Comparison of ENCODE assay signal across 23 cellular contexts in the genomic region with DNA sequence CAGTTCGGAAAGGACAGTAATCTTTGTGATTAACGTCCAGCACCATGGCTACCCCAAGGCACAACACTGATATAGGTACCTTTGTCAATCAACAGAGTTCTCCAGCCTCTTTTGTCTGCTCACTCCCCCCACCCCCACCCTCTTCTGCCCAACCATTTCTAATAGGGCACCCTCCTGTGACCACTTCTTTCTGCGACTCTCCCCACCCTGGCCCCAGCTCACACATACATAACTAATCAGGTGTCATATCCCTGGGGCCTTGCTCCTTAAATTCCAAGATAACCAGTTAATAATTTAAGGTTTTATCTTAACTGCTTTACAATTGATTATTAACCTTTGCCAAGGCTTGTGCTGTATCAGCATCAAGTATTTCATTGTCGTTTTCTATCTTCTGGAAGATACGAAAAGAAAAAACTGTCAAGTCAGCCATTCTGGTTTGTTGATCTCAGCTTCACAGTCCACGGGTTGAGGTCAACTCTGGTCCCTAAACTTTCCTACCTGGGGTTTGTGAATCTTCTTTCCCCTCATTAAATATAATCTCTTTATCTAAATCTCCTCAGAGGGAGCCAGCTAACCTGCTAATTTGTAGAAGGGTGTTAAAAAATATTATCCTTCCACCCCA. TPM values are rescaled to one million over a fixed set of nuclear protein-coding genes. Genes with fewer than 3 reads are reported as not detected.
DNase-seq lines count a peak whose midpoint lies in the region; ATAC-seq, FAIRE-seq and TF ChIP-seq lines count a peak whose summit lies in the region.
"Had no signal": no experiment of that assay in that cellular context is flagged by ENCODE, and none has a peak within 500 bp of the region (broad histone marks: within the 10 kb centered on the region; RNA-seq: fewer than 3 reads in every experiment).

No MANE protein-coding gene starts in this region.

- H3K9ac ChIP-seq in IMR-90 (ENCODE audit: low read depth, low read length), result no peak overlapping the region
- no peak overlapping the region for H3K9ac ChIP-seq in H1 (replicated peaks in 1 of 4; ENCODE audit: extremely low read depth in 1 of 4, low read depth in 3 of 4, low read length in 3 of 4)
- no peak overlapping the region for H3K9ac ChIP-seq in neuronal stem cell (ENCODE audit: low read depth, low read length, poor library complexity)

- peaks cover 25 to 39% of the 10 kb centered on the region in 2 donors for H3K27me3 Mint-ChIP-seq in CD4-positive, alpha-beta memory T cell

- DNase-seq in IMR-90, result no peak
- DNase-seq in H1 (ENCODE audit: low read depth in 1 of 2, low spot score in 2 of 2), result no peak
- peak; percentile 42 for DNase-seq in iPS-NIHi7 (ENCODE audit: extremely low spot score)
- no peak for DNase-seq in neuronal stem cell (ENCODE audit: low spot score)
- no peak for DNase-seq in CD4-positive, alpha-beta memory T cell
- no peak for DNase-seq in transverse colon
- no peak for DNase-seq in stimulated activated CD4-positive, alpha-beta T cell treated with anti-CD3 and anti-CD28 coated beads, Interleukin-15, amount 100 ng/mL, for 24 hours
- DNase-seq: BE2C; CD8-positive, alpha-beta T cell; COR-L47; DMS153; DMS79 treated with DMSO at 0.1 percent for 48 hours; EL; GOT3; KBM-7 had no signal

- H2AK5ac ChIP-seq in IMR-90 (ENCODE audit: low read depth, low read length) (no peak overlapping the region), H1 (ENCODE audit: low read depth, low read length) (no peak overlapping the region), neuronal stem cell (ENCODE audit: low read depth, low read length) (no peak overlapping the region)

- no peaks in the 10 kb centered on the region for H3K4me1 Mint-ChIP-seq in CD4-positive, alpha-beta memory T cell

- no peak overlapping the region for H2AK9ac ChIP-seq in IMR-90 (replicated peaks; ENCODE audit: low read depth, low read length, poor library complexity)

- no peaks in the 10 kb centered on the region for H3K9me3 ChIP-seq in IMR-90 (ENCODE audit: control insufficient read depth, insufficient read depth, low read length)
- H3K9me3 ChIP-seq in H1 (ENCODE audit: insufficient read depth in 2 of 2, low read depth in 1 of 2, low read length in 1 of 2), result no peaks in the 10 kb centered on the region
- H3K9me3 ChIP-seq in neuronal stem cell (replicated peaks in 1 of 2; ENCODE audit: control insufficient read depth in 2 of 2, insufficient read depth in 1 of 2, low read depth in 1 of 2, low read length in 2 of 2), result no peaks in the 10 kb centered on the region
- H3K9me3 ChIP-seq in CD4-positive, alpha-beta memory T cell (ENCODE audit: control insufficient read depth in 1 of 2, low read length in 2 of 2), result no peaks in the 10 kb centered on the region
- H3K9me3 ChIP-seq in transverse colon, result no peaks in the 10 kb centered on the region
- H3K9me3 ChIP-seq: BE2C, HAP-1 had no signal

- H4K5ac ChIP-seq in IMR-90 (ENCODE audit: low read depth, low read length) (no peak overlapping the region), H1 (ENCODE audit: insufficient read length, low read depth, low read length) (no peak overlapping the region)

- no peaks in the 10 kb centered on the region for H3K36me3 ChIP-seq in IMR-90 (ENCODE audit: control insufficient read depth, insufficient read depth, low read length)
- no peaks in the 10 kb centered on the region for H3K36me3 ChIP-seq in H1 (ENCODE audit: control insufficient read depth in 2 of 4, insufficient read depth in 4 of 4, low read length in 3 of 4)
- no peaks in the 10 kb centered on the region for H3K36me3 ChIP-seq in neuronal stem cell (replicated peaks in 1 of 2; ENCODE audit: control insufficient read depth in 2 of 2, insufficient read depth in 2 of 2, low read length in 2 of 2)
- H3K36me3 ChIP-seq in CD4-positive, alpha-beta memory T cell (ENCODE audit: insufficient read depth, low read length), result no peaks in the 10 kb centered on the region
- H3K36me3 ChIP-seq in transverse colon, result no peaks in the 10 kb centered on the region
- H3K36me3 ChIP-seq: BE2C, HAP-1 had no signal

- TF ChIP-seq RAD21 in IMR-90 (IDR thresholded peaks at IDR 0.05; ENCODE audit: low read length) (no peak), H1 (IDR thresholded peaks at IDR 0.05 in 1 of 2, conservative IDR thresholded peaks at IDR 0.05 in 1 of 2; ENCODE audit: low read depth in 2 of 2, low read length in 2 of 2) (no peak)

- no peak overlapping the region for H4K91ac ChIP-seq in IMR-90 (ENCODE audit: insufficient read depth, low read depth, low read length)
- H4K91ac ChIP-seq in H1 (replicated peaks; ENCODE audit: insufficient read length, low read length), result no peak overlapping the region
- H4K91ac ChIP-seq in neuronal stem cell (ENCODE audit: low read depth, low read length, poor library complexity), result no peak overlapping the region

- no peak overlapping the region for H2BK12ac ChIP-seq in H1 (ENCODE audit: low read depth, low read length)
- H2BK12ac ChIP-seq in neuronal stem cell (ENCODE audit: low read length), result no peak overlapping the region

- dilution Hi-C loops in IMR-90 (cut with HindIII; ENCODE audit: low sequenced_read_pairs, unreplicated experiment), result no loop called here

- no TSS peak for BruUV-seq in IMR-90 (replicated peaks; lab: Mats Ljungman, UMichigan)

- H4K20me1 ChIP-seq in IMR-90 (ENCODE audit: insufficient read depth, low read length), result no peaks in the 10 kb centered on the region
- H4K20me1 ChIP-seq in H1 (replicated peaks in 1 of 2; ENCODE audit: control insufficient read depth in 1 of 2, insufficient read depth in 2 of 2, low read length in 2 of 2), result no peaks in the 10 kb centered on the region

- POLR2A ChIA-PET in IMR-90 (lab: Charles Lee; ENCODE audit: unreplicated experiment) (no interaction called here), H1 (lab: Charles Lee; ENCODE audit: partially characterized antibody) (interaction anchor here (0.7 to 1.1 kb wide), 2 partner anchors 20 to 62 kb away, joined by 3 read pairs; no protein-coding TSS in a partner anchor)
- POLR2A ChIA-PET in CD4-positive, alpha-beta memory T cell (lab: Charles Lee; ENCODE audit: partially characterized antibody), result no interaction called here

- no peak for TF ChIP-seq EP300 in H1 (IDR thresholded peaks at IDR 0.05; ENCODE audit: borderline replicate concordance in 1 of 2, low read depth in 2 of 2, low read length in 2 of 2)
- TF ChIP-seq EP300 in transverse colon (IDR thresholded peaks at IDR 0.05; ENCODE audit: low read depth), result no peak

- no peaks in the 10 kb centered on the region for H3K36me3 Mint-ChIP-seq in CD4-positive, alpha-beta memory T cell
- H3K36me3 Mint-ChIP-seq: CD8-positive, alpha-beta T cell had no signal

- no peak overlapping the region for H3K56ac ChIP-seq in IMR-90 (ENCODE audit: extremely low read depth, insufficient read depth, low read length)
- H3K56ac ChIP-seq in H1 (replicated peaks; ENCODE audit: insufficient read length, low read depth, low read length), result no peak overlapping the region

- H3K23ac ChIP-seq in IMR-90 (ENCODE audit: low read depth, low read length) (no peak overlapping the region), H1 (ENCODE audit: insufficient read length) (no peak overlapping the region), neuronal stem cell (ENCODE audit: low read depth, low read length, poor library complexity) (no peak overlapping the region)

- in situ Hi-C loops in IMR-90 (cut with MboI; ENCODE audit: low sequenced_read_pairs), result no loop called here
- in situ Hi-C loops in transverse colon (cut with MboI; ENCODE audit: low pct_ligation_motif_present in 1 of 4, low pct_unique_long_range_greater_than_20kb in 1 of 4, low sequenced_read_pairs in 3 of 4), result no loop called here

- no peaks in the 10 kb centered on the region for H3K23me2 ChIP-seq in H1 (ENCODE audit: low read depth, low read length)

- H3K18ac ChIP-seq in IMR-90 (ENCODE audit: low read depth, low read length) (no peak overlapping the region), H1 (ENCODE audit: extremely low read depth, low read length) (no peak overlapping the region), neuronal stem cell (ENCODE audit: low read length) (no peak overlapping the region)

- TF ChIP-seq CTCF in IMR-90 (conservative IDR thresholded peaks at IDR 0.05; ENCODE audit: low read depth, low read length) (no peak), H1 (IDR thresholded peaks at IDR 0.05; ENCODE audit: control extremely low read depth in 1 of 3, insufficient read depth in 1 of 3, low read depth in 1 of 3, low read length in 3 of 3) (no peak), transverse colon (IDR thresholded peaks at IDR 0.05) (no peak)

- H3K4me3 ChIP-seq in IMR-90 (ENCODE audit: insufficient read depth, low read depth, low read length), result no peak overlapping the region
- no peak overlapping the region for H3K4me3 ChIP-seq in H1 (ENCODE audit: extremely low read depth in 1 of 4, insufficient read depth in 2 of 4, low read depth in 3 of 4, low read length in 4 of 4)
- no peak overlapping the region for H3K4me3 ChIP-seq in neuronal stem cell (ENCODE audit: low read length in 2 of 2)
- H3K4me3 ChIP-seq in CD4-positive, alpha-beta memory T cell (ENCODE audit: low read length in 2 of 2), result no peak overlapping the region
- no peak overlapping the region for H3K4me3 ChIP-seq in transverse colon
- H3K4me3 ChIP-seq: HAP-1 had no signal

- H3K79me1 ChIP-seq in IMR-90 (ENCODE audit: low read depth in 1 of 2, low read length in 2 of 2), result no peaks in the 10 kb centered on the region
- H3K79me1 ChIP-seq in H1 (ENCODE audit: low read depth, low read length), result no peaks in the 10 kb centered on the region
- no peaks in the 10 kb centered on the region for H3K79me1 ChIP-seq in neuronal stem cell (ENCODE audit: low read depth, low read length)

- H3K4me1 ChIP-seq in IMR-90 (ENCODE audit: control insufficient read depth, insufficient read depth, low read length) (no peaks in the 10 kb centered on the region), H1 (replicated peaks in 1 of 4; ENCODE audit: control insufficient read depth in 3 of 4, insufficient read depth in 4 of 4, low read length in 3 of 4) (no peaks in the 10 kb centered on the region), neuronal stem cell (ENCODE audit: control insufficient read depth in 2 of 2, insufficient read depth in 1 of 2, low read depth in 1 of 2, low read length in 2 of 2) (no peaks in the 10 kb centered on the region), transverse colon (no peaks in the 10 kb centered on the region)
- H3K4me1 ChIP-seq in CD4-positive, alpha-beta memory T cell (ENCODE audit: insufficient read depth, low read length), result no peaks in the 10 kb centered on the region
- H3K4me1 ChIP-seq: BE2C, HAP-1 had no signal

- H2BK120ac ChIP-seq in IMR-90 (ENCODE audit: low read depth, low read length) (no peak overlapping the region), H1 (replicated peaks; ENCODE audit: low read depth, low read length) (no peak overlapping the region), neuronal stem cell (ENCODE audit: low read depth, low read length) (no peak overlapping the region)

- H4K8ac ChIP-seq in IMR-90 (ENCODE audit: low read depth in 2 of 2, low read length in 2 of 2) (no peak overlapping the region), H1 (ENCODE audit: extremely low read depth, insufficient read depth, low read length) (no peak overlapping the region), neuronal stem cell (ENCODE audit: low read depth, low read length) (no peak overlapping the region)

- H3K27ac ChIP-seq in IMR-90 (ENCODE audit: insufficient read depth, low read length) (no peak overlapping the region), H1 (ENCODE audit: low read depth, low read length) (no peak overlapping the region), neuronal stem cell (replicated peaks; ENCODE audit: low read length) (no peak overlapping the region), transverse colon (no peak overlapping the region)
- H3K27ac ChIP-seq in CD4-positive, alpha-beta memory T cell (ENCODE audit: low read depth, low read length), result no peak overlapping the region
- H3K27ac ChIP-seq: C4-2B had no signal

- H3K14ac ChIP-seq in IMR-90 (replicated peaks; ENCODE audit: low read depth, low read length), result no peak overlapping the region
- H3K14ac ChIP-seq in H1 (ENCODE audit: insufficient read length), result no peak overlapping the region
- H3K14ac ChIP-seq in neuronal stem cell (ENCODE audit: low read length), result no peak overlapping the region

- H3K9me1 ChIP-seq in IMR-90 (ENCODE audit: insufficient read depth, low read length), result no peaks in the 10 kb centered on the region

- CTCF ChIA-PET in IMR-90 (lab: Yijun Ruan, JAX) (interaction anchor here (0.8 kb wide), 1 partner anchor 20 kb away, joined by 3 read pairs; no protein-coding TSS in a partner anchor), H1 (lab: Charles Lee; ENCODE audit: partially characterized antibody) (interaction anchor here (0.8 to 18.0 kb wide), 6 partner anchors 9 to 174 kb away, joined by 3 to 213 read pairs (median 6); a partner anchor contains a TSS)
- CTCF ChIA-PET in CD4-positive, alpha-beta memory T cell (lab: Charles Lee; ENCODE audit: partially characterized antibody), result no interaction called here

- H3K27me3 ChIP-seq in IMR-90 (ENCODE audit: control insufficient read depth, insufficient read depth, low read length), result peaks cover 13% of the 10 kb centered on the region; the same call in 1 of the 2 replicates
- no peaks in the 10 kb centered on the region for H3K27me3 ChIP-seq in H1 (replicated peaks in 1 of 4; ENCODE audit: control insufficient read depth in 3 of 4, extremely low read depth in 1 of 4, insufficient read depth in 3 of 4, low read length in 3 of 4)
- H3K27me3 ChIP-seq in neuronal stem cell (ENCODE audit: control insufficient read depth in 3 of 3, insufficient read depth in 3 of 3, low read depth in 1 of 3, low read length in 3 of 3), result peaks cover 0 to 28% (median 0%) of the 10 kb centered on the region in 3 experiments
- peaks cover 5% of the 10 kb centered on the region for H3K27me3 ChIP-seq in CD4-positive, alpha-beta memory T cell (ENCODE audit: insufficient read depth, low read length)
- no peaks in the 10 kb centered on the region for H3K27me3 ChIP-seq in transverse colon

- H2BK20ac ChIP-seq in IMR-90 (ENCODE audit: low read depth, low read length) (no peak overlapping the region), H1 (ENCODE audit: low read length) (no peak overlapping the region)

- H2BK15ac ChIP-seq in IMR-90 (ENCODE audit: low read depth, low read length), result no peak overlapping the region
- no peak overlapping the region for H2BK15ac ChIP-seq in H1 (ENCODE audit: low read length)
- no peak overlapping the region for H2BK15ac ChIP-seq in neuronal stem cell (ENCODE audit: low read length)

- no peaks in the 10 kb centered on the region for H3K9me3 Mint-ChIP-seq in CD4-positive, alpha-beta memory T cell
- H3K9me3 Mint-ChIP-seq: CD8-positive, alpha-beta T cell had no signal

- H3K4me2 ChIP-seq in IMR-90 (ENCODE audit: low read depth, low read length) (no peak overlapping the region), H1 (ENCODE audit: insufficient read depth in 1 of 2, low read depth in 2 of 2, low read length in 2 of 2) (no peak overlapping the region), neuronal stem cell (ENCODE audit: insufficient read depth, low read length, poor library complexity, severe bottlenecking) (no peak overlapping the region)

- no peak for FAIRE-seq in H1 (lab: Jason Lieb, UNC)
- FAIRE-seq: A204.1, D721Med, G401.6, GM12891 had no signal

- ATAC-seq in IMR-90 (ENCODE audit: low read depth) (no peak), GM21576 (IDR thresholded peaks at IDR 0.05; ENCODE audit: unreplicated experiment) (no peak)
- ATAC-seq: CD8-positive, alpha-beta T cell had no signal

- WGBS in IMR-90 (ENCODE audit: extremely low coverage in 2 of 2, insufficient read length in 1 of 2), 2 experiments, result 21% methylated on average over 3 of the region's 6 CpGs; no CpG with 5 or more reads in 1 of the 2 experiments
- 67% methylated on average over 6 of the region's 6 CpGs; no CpG with 5 or more reads in 1 of the 2 experiments for WGBS in H1 (ENCODE audit: extremely low coverage in 1 of 2, insufficient coverage in 1 of 2, insufficient read length in 1 of 2, insufficient replicate concordance in 2 of 2, low coverage in 1 of 2, low lambda C conversion rate in 2 of 2, missing lambda C conversion rate in 1 of 2), 2 experiments
- WGBS in neuronal stem cell (ENCODE audit: extremely low coverage in 2 of 2, insufficient read length in 2 of 2, insufficient replicate concordance in 1 of 2), 2 donors, result no CpG with 5 or more reads among the region's 6 CpGs
- WGBS in transverse colon (ENCODE audit: low coverage in 1 of 2), 2 donors, result 69 to 87% methylated on average over 4 to 6 of the region's 6 CpGs

- H3K27ac Mint-ChIP-seq in CD4-positive, alpha-beta memory T cell, result no peak overlapping the region
- H3K27ac Mint-ChIP-seq: CD8-positive, alpha-beta T cell had no signal

- H2AFZ ChIP-seq in IMR-90 (replicated peaks; ENCODE audit: low read length, poor library complexity) (no peak overlapping the region), H1 (ENCODE audit: low read length) (no peak overlapping the region), neuronal stem cell (ENCODE audit: low read length) (peak overlapping the region; percentile 48)

- H2BK5ac ChIP-seq in IMR-90 (ENCODE audit: low read depth, low read length, poor library complexity, severe bottlenecking) (no peak overlapping the region), H1 (ENCODE audit: low read depth, low read length) (no peak overlapping the region), neuronal stem cell (ENCODE audit: low read length) (no peak overlapping the region)

- H3K4me3 Mint-ChIP-seq in CD4-positive, alpha-beta memory T cell, result no peak overlapping the region
- H3K4me3 Mint-ChIP-seq: CD8-positive, alpha-beta T cell had no signal

- intact Hi-C loops in IMR-90 (cut with micrococcal nuclease), result no loop called here
- intact Hi-C loops in CD4-positive, alpha-beta memory T cell (cut with micrococcal nuclease), result no loop called here
- intact Hi-C loops in transverse colon (cut with DNase I; ENCODE audit: low total_unique reads), result no loop called here

- TF ChIP-seq POLR2A in IMR-90 (IDR thresholded peaks at IDR 0.05; ENCODE audit: low read depth, low read length), result no peak
- no peak for TF ChIP-seq POLR2A in H1 (IDR thresholded peaks at IDR 0.05; ENCODE audit: control extremely low read depth in 1 of 2, low read depth in 2 of 2, low read length in 2 of 2)
- no peak for TF ChIP-seq POLR2A in transverse colon (IDR thresholded peaks at IDR 0.05)

- H3K4ac ChIP-seq in IMR-90 (ENCODE audit: low read depth, low read length) (no peak overlapping the region), H1 (replicated peaks; ENCODE audit: insufficient read length, low read depth, low read length) (no peak overlapping the region), neuronal stem cell (ENCODE audit: low read length) (no peak overlapping the region)

- H3K79me2 ChIP-seq in H1 (ENCODE audit: control insufficient read depth in 1 of 2, insufficient read depth in 2 of 2, low read length in 2 of 2), result no peaks in the 10 kb centered on the region

RNA-seq across cellular contexts. Expression of a gene that starts 27.3 kb away (rescaled TPM):
- total RNA-seq in IMR-90 (2012; rRNA removed) (not detected in 2 replicates), transverse colon (10 to 100 TPM in 1 of 4 donors, 1 to 10 TPM in 2, under 1 TPM in 1; 0.37 to 11.1 (median 5.1) TPM)
- polyA plus RNA-seq in IMR-90 (2012; rRNA removed) (not detected in 2 replicates), H1 (2011; rRNA removed) (0.11 TPM in 1 of 2 replicates, not detected in the other)
- not detected in 2 replicates for polyA plus RNA-seq in IMR-90 (2012; cell fraction: cytosol; rRNA removed)
- polyA plus RNA-seq in IMR-90 (2012; cell fraction: nucleus; rRNA removed; ENCODE audit: low replicate concordance), result not detected in 2 replicates
- total RNA-seq in H1 (2021; fragmentation: NEBNext Ultra II Directional; extraction: Animal tissue kit (Norgen Biotek cat#: 25700)), result not detected in 2 replicates
- polyA plus RNA-seq in H1 (2011; cell fraction: cytosol; rRNA removed), result 0.01 TPM
- 0.29 TPM for polyA plus RNA-seq in H1 (2011; cell fraction: nucleus; rRNA removed)
- 0.07 to 0.23 TPM in 2 of 4 replicates, not detected in the others for polyA plus RNA-seq in H1 (2012, experiment 1 of 2)
- polyA plus RNA-seq in H1 (2012, experiment 2 of 2), result not detected
- polyA plus RNA-seq in H1 (2013, experiment 1 of 2), result 0.04 TPM
- polyA plus RNA-seq in H1 (2013, experiment 2 of 2), result 0.02 TPM
- polyA minus RNA-seq in H1 (2011; rRNA and poly(A)+ RNA removed), result 0.03 and 0.07 TPM in 2 replicates
- polyA minus RNA-seq in H1 (2011; cell fraction: cytosol; rRNA and poly(A)+ RNA removed), result not detected
- not detected for polyA minus RNA-seq in H1 (2011; cell fraction: nucleus; rRNA and poly(A)+ RNA removed)
- polyA plus RNA-seq in neuronal stem cell (2013, experiment 1 of 2), result not detected
- not detected for polyA plus RNA-seq in neuronal stem cell (2013, experiment 2 of 2)
- not detected for total RNA-seq in CD4-positive, alpha-beta memory T cell
- not detected for polyA plus RNA-seq in CD4-positive, alpha-beta memory T cell
- total RNA-seq: CD8-positive, alpha-beta T cell had no signal
- polyA plus RNA-seq: AG04450 had no signal

RNA-seq across cellular contexts. Expression of a gene that starts 36.9 kb away (rescaled TPM):
- 1.8 and 2.2 TPM in 2 replicates for total RNA-seq in IMR-90 (2012; rRNA removed)
- polyA plus RNA-seq in IMR-90 (2012; rRNA removed), result 3.5 and 3.8 TPM in 2 replicates
- 2.5 and 4.5 TPM in 2 replicates for polyA plus RNA-seq in IMR-90 (2012; cell fraction: cytosol; rRNA removed)
- polyA plus RNA-seq in IMR-90 (2012; cell fraction: nucleus; rRNA removed; ENCODE audit: low replicate concordance), result 3.1 and 3.2 TPM in 2 replicates
- 23.9 and 26.7 TPM in 2 replicates for total RNA-seq in H1 (2021; fragmentation: NEBNext Ultra II Directional; extraction: Animal tissue kit (Norgen Biotek cat#: 25700))
- 13.1 and 16.0 TPM in 2 replicates for polyA plus RNA-seq in H1 (2011; rRNA removed)
- 17.4 TPM for polyA plus RNA-seq in H1 (2011; cell fraction: cytosol; rRNA removed)
- polyA plus RNA-seq in H1 (2011; cell fraction: nucleus; rRNA removed), result 22.5 TPM
- polyA plus RNA-seq in H1 (2012, experiment 1 of 2), result 22.3 to 30.4 TPM (median 28.4 TPM) in 4 replicates
- 34.9 TPM for polyA plus RNA-seq in H1 (2012, experiment 2 of 2)
- 18.8 TPM for polyA plus RNA-seq in H1 (2013, experiment 1 of 2)
- polyA plus RNA-seq in H1 (2013, experiment 2 of 2), result 20.8 TPM
- polyA minus RNA-seq in H1 (2011; rRNA and poly(A)+ RNA removed), result 15.2 and 23.3 TPM in 2 replicates
- 15.0 TPM for polyA minus RNA-seq in H1 (2011; cell fraction: cytosol; rRNA and poly(A)+ RNA removed)
- polyA minus RNA-seq in H1 (2011; cell fraction: nucleus; rRNA and poly(A)+ RNA removed), result 23.6 TPM
- polyA plus RNA-seq in neuronal stem cell (2013, experiment 1 of 2), result 31.0 TPM
- 29.9 TPM for polyA plus RNA-seq in neuronal stem cell (2013, experiment 2 of 2)
- 1 to 10 TPM; 5.3 to 6.7 TPM for total RNA-seq in CD4-positive, alpha-beta memory T cell
- polyA plus RNA-seq in CD4-positive, alpha-beta memory T cell, result 1 to 10 TPM in 1 of 2 donors, under 1 TPM in 1; 0.66 to 1.7 TPM
- 1 to 10 TPM in 3 of 4 donors, not detected in 1; 3.7 to 9.8 (median 7.4) TPM for total RNA-seq in transverse colon
